Comparison of ENCODE assay signal across 12 cellular contexts in the genomic region with DNA sequence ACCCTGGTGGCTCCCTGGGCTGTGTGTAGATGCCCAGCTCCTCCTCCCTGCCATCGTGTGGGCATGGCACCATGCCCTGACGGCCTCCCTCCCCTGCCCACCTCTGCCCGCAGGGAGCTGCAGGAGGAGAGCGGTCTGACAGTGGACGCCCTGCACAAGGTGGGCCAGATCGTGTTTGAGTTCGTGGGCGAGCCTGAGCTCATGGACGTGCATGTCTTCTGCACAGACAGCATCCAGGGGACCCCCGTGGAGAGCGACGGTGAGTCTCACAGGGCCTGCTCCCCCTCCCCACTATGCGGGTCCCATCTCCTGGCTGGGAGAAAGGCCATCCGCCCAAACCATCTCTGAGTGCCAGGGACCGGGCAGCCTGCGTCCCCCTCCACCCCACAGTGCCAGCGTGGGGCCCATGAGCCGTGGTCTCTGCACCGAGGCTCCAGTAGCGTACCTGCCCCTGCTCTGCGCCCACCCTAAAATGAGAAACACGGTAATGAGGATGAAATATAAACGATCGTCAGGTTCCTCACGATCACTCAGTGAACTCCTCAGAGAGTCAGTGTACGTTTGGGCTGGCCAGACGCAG. TPM values are rescaled to one million over a fixed set of nuclear protein-coding genes. Genes with fewer than 3 reads are reported as not detected.
A peak's percentile ranks its signal among the peaks of the same experiment; 100 is the strongest.
DNase-seq lines count a peak whose midpoint lies in the region; TF ChIP-seq lines count a peak whose summit lies in the region.
"Had no signal": no experiment of that assay in that cellular context is flagged by ENCODE, and none has a peak within 500 bp of the region (broad histone marks: within the 10 kb centered on the region; RNA-seq: fewer than 3 reads in every experiment).

No MANE protein-coding gene starts in this region.

- peak overlapping the region; percentile 100 for H3K27ac Mint-ChIP-seq in HFFc6
- H3K27ac Mint-ChIP-seq in chondrocyte (ENCODE audit: unreplicated experiment): peak overlapping the region; percentile 98

- H3K9me3 ChIP-seq in BLaER1: no peaks in the 10 kb centered on the region
- H3K9me3 ChIP-seq in skeletal muscle tissue (ENCODE audit: control insufficient read depth in 3 of 3, low read length in 3 of 3): no peaks in the 10 kb centered on the region
- H3K9me3 ChIP-seq in effector memory CD4-positive, alpha-beta T cell (ENCODE audit: control insufficient read depth, low read length): no peaks in the 10 kb centered on the region

- peak overlapping the region; percentile 99 for H3K4me2 ChIP-seq in BLaER1

- H3K9ac ChIP-seq in BLaER1: no peak overlapping the region; the same call in 1 of the 2 replicates
- H3K9ac ChIP-seq in skeletal muscle tissue (ENCODE audit: low read depth in 1 of 3, low read length in 3 of 3): no peak overlapping the region

- TF ChIP-seq CTCF in HFFc6 (IDR thresholded peaks at IDR 0.05) (no peak), chondrocyte (IDR thresholded peaks at IDR 0.05) (no peak)

- H3K27me3 Mint-ChIP-seq in HFFc6 (ENCODE audit: insufficient read depth): peaks cover 4% of the 10 kb centered on the region; the same call in 1 of the 2 replicates
- H3K27me3 Mint-ChIP-seq in chondrocyte (ENCODE audit: low read depth): no peaks in the 10 kb centered on the region
- H3K27me3 Mint-ChIP-seq: CD4-positive, CD25-positive, alpha-beta regulatory T cell; progenitor cell of endocrine pancreas had no signal

- H3K4me3 ChIP-seq in BLaER1 (no peak overlapping the region), skeletal muscle tissue (ENCODE audit: low read length in 3 of 3) (no peak overlapping the region)
- H3K4me3 ChIP-seq in effector memory CD4-positive, alpha-beta T cell (ENCODE audit: insufficient read depth, low read depth, low read length, poor library complexity, severe bottlenecking): no peak overlapping the region

- H3K36me3 Mint-ChIP-seq in HFFc6 (ENCODE audit: low read depth) (peaks cover 7% of the 10 kb centered on the region; the same call in 1 of the 2 replicates), chondrocyte (ENCODE audit: low read depth) (peaks cover 3% of the 10 kb centered on the region)
- H3K36me3 Mint-ChIP-seq: CD4-positive, CD25-positive, alpha-beta regulatory T cell had no signal

- H3K27me3 ChIP-seq in BLaER1 (no peaks in the 10 kb centered on the region), skeletal muscle tissue (ENCODE audit: control insufficient read depth in 3 of 3, insufficient read depth in 3 of 3, low read length in 3 of 3) (no peaks in the 10 kb centered on the region)
- H3K27me3 ChIP-seq in effector memory CD4-positive, alpha-beta T cell (replicated peaks; ENCODE audit: control insufficient read depth, insufficient read depth, low read length, poor library complexity, severe bottlenecking): no peaks in the 10 kb centered on the region

- peaks cover 24% of the 10 kb centered on the region for H3K4me1 Mint-ChIP-seq in HFFc6 (ENCODE audit: low read depth)
- peaks cover 23% of the 10 kb centered on the region for H3K4me1 Mint-ChIP-seq in chondrocyte (ENCODE audit: low read depth)

- H3K36me3 ChIP-seq in BLaER1 (peaks cover 43% of the 10 kb centered on the region), skeletal muscle tissue (ENCODE audit: control insufficient read depth in 3 of 3, insufficient read depth in 3 of 3, low read length in 3 of 3) (peaks cover 3 to 6% (median 5%) of the 10 kb centered on the region in 3 donors)
- H3K36me3 ChIP-seq in effector memory CD4-positive, alpha-beta T cell (ENCODE audit: control insufficient read depth, insufficient read depth, low read length): no peaks in the 10 kb centered on the region

- peak overlapping the region; percentile 55; the same call in 1 of the 2 replicates for H3K27ac ChIP-seq in BLaER1
- H3K27ac ChIP-seq in skeletal muscle tissue (ENCODE audit: low read depth, low read length): peak overlapping the region; percentile 47
- H3K27ac ChIP-seq in effector memory CD4-positive, alpha-beta T cell (ENCODE audit: insufficient read depth, low read length, poor library complexity, severe bottlenecking): no peak overlapping the region

- peak overlapping the region; percentile 89 for H3K4me3 Mint-ChIP-seq in HFFc6
- H3K4me3 Mint-ChIP-seq in chondrocyte (ENCODE audit: unreplicated experiment): no peak overlapping the region
- H3K4me3 Mint-ChIP-seq: brain had no signal

- no peak for DNase-seq in HFFc6
- no peak for DNase-seq in chondrocyte (ENCODE audit: low spot score)
- no peak for DNase-seq in foreskin melanocyte
- no peak for DNase-seq in germinal center (ENCODE audit: low spot score)
- no peak for DNase-seq in effector memory CD4-positive, alpha-beta T cell
- DNase-seq: CD4-positive, CD25-positive, alpha-beta regulatory T cell; DMS79; NCI-H526 treated with DMSO at 0.1 percent for 48 hours had no signal

- H3K4me1 ChIP-seq in BLaER1 (peaks cover 99% of the 10 kb centered on the region), skeletal muscle tissue (ENCODE audit: control insufficient read depth in 3 of 3, insufficient read depth in 3 of 3, low read length in 3 of 3) (peaks cover 4 to 7% (median 5%) of the 10 kb centered on the region in 3 donors)
- peaks cover 12% of the 10 kb centered on the region for H3K4me1 ChIP-seq in effector memory CD4-positive, alpha-beta T cell (ENCODE audit: control insufficient read depth, insufficient read depth, low read length, poor library complexity, severe bottlenecking)

- peaks cover 17% of the 10 kb centered on the region for H4K20me1 ChIP-seq in BLaER1

- H3K9me3 Mint-ChIP-seq in HFFc6 (no peaks in the 10 kb centered on the region), chondrocyte (ENCODE audit: low read depth) (no peaks in the 10 kb centered on the region)
- H3K9me3 Mint-ChIP-seq: brain had no signal

RNA-seq across cellular contexts. Expression of gene NUDT1, which starts 7.8 kb away (rescaled TPM):
- 10 to 100 TPM; 35.6 to 57.6 (median 45.9) TPM for total RNA-seq in HFFc6 (2021; fragmentation: NEBNext Ultra II Directional; extraction: Animal tissue kit (Norgen Biotek cat#: 25700))
- total RNA-seq in chondrocyte: 9.5 to 15.2 TPM (median 10.0 TPM) in 3 replicates
- total RNA-seq in skeletal muscle tissue: 20.9 TPM

RNA-seq across cellular contexts. Expression of gene MRM2, which starts 7.8 kb away (rescaled TPM):
- total RNA-seq in HFFc6 (2021; fragmentation: NEBNext Ultra II Directional; extraction: Animal tissue kit (Norgen Biotek cat#: 25700)): 10 to 100 TPM; 25.9 to 30.5 (median 27.5) TPM
- 17.7 to 19.8 TPM (median 17.8 TPM) in 3 replicates for total RNA-seq in chondrocyte
- 16.7 TPM for total RNA-seq in skeletal muscle tissue

RNA-seq across cellular contexts. Expression of gene MAD1L1, which starts 17.1 kb away (rescaled TPM):
- total RNA-seq in HFFc6 (2021; fragmentation: NEBNext Ultra II Directional; extraction: Animal tissue kit (Norgen Biotek cat#: 25700)): 10 to 100 TPM; 34.6 to 44.8 (median 40.2) TPM
- total RNA-seq in chondrocyte (22.7 to 31.0 TPM (median 23.8 TPM) in 3 replicates), skeletal muscle tissue (42.3 TPM)
